Comparison of ENCODE assay signal across 1 cellular context in the genomic region with DNA sequence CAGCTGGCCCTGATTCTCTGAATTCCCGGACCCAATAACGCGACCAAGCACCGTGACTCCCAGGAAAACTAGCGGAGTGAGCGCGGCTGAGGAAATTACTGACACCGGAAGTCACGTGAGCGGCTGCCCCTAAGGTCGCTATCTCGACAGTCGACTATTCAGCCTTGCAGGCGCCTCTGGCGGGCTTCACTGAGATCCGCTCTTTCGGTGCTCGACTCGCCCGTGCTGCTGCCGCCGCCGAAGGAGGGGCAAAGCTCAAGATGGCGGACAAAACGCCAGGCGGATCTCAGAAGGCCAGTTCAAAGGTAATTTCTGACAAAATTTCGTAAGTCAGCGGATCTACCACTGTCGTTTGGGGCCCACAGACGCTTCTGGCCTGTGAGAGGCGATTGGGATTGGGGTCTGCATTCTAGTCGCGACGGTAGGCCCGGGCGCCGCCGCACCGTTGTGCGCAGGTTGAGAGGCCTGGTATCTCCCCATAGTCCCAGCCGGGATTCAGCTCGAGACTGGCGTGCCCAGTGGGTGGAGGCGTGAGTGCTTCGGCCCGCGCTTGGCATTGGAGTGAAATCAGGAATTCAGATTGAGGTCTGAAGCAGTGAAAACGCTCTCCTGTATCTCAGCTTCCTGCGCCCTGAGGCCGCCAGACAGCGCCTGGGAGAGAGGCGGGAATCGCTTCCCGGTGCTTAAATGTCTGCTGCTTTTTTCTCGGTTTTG.
TF ChIP-seq lines count a peak whose summit lies in the region.

A gene (plus strand): TSS at position 202 of the 714 bp plus-strand sequence. CDS start 59 bp downstream, at position 261.

TF ChIP-seq in K562, 482 proteins besides CTCF, POLR2A, EP300 and RAD21 (continued from another document and continues in another):
- TF ChIP-seq, protein P1, sequence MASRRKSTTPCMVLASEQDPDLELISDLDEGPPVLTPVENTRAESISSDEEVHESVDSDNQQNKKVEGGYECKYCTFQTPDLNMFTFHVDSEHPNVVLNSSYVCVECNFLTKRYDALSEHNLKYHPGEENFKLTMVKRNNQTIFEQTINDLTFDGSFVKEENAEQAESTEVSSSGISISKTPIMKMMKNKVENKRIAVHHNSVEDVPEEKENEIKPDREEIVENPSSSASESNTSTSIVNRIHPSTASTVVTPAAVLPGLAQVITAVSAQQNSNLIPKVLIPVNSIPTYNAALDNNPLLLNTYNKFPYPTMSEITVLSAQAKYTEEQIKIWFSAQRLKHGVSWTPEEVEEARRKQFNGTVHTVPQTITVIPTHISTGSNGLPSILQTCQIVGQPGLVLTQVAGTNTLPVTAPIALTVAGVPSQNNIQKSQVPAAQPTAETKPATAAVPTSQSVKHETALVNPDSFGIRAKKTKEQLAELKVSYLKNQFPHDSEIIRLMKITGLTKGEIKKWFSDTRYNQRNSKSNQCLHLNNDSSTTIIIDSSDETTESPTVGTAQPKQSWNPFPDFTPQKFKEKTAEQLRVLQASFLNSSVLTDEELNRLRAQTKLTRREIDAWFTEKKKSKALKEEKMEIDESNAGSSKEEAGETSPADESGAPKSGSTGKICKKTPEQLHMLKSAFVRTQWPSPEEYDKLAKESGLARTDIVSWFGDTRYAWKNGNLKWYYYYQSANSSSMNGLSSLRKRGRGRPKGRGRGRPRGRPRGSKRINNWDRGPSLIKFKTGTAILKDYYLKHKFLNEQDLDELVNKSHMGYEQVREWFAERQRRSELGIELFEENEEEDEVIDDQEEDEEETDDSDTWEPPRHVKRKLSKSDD (conservative IDR thresholded peaks at IDR 0.05; ENCODE audit: low read length): peak; percentile 86
- peak; percentile 81 for TF ChIP-seq GATAD2B (IDR thresholded peaks at IDR 0.05; ENCODE audit: borderline replicate concordance)
- TF ChIP-seq KLF6 (CRISPR knock-in tag; IDR thresholded peaks at IDR 0.05; ENCODE audit: borderline replicate concordance): peak; percentile 35; the same call in 1 of the 2 replicates
- TF ChIP-seq RBFOX2 (IDR thresholded peaks at IDR 0.05; ENCODE audit: low read depth, low read length): peak; percentile 95
- peak; percentile 67 for TF ChIP-seq TEAD4 (IDR thresholded peaks at IDR 0.05; ENCODE audit: low read length)
- 0 out of 2 replicates have a peak, but pooled peaks have one; percentile 64 for TF ChIP-seq TEAD4 (CRISPR knock-in tag; IDR thresholded peaks at IDR 0.05; ENCODE audit: borderline replicate concordance)
- TF ChIP-seq, protein P2, sequence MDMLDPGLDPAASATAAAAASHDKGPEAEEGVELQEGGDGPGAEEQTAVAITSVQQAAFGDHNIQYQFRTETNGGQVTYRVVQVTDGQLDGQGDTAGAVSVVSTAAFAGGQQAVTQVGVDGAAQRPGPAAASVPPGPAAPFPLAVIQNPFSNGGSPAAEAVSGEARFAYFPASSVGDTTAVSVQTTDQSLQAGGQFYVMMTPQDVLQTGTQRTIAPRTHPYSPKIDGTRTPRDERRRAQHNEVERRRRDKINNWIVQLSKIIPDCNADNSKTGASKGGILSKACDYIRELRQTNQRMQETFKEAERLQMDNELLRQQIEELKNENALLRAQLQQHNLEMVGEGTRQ (CRISPR knock-in tag; IDR thresholded peaks at IDR 0.05): peak; percentile 97
- TF ChIP-seq, protein P3, sequence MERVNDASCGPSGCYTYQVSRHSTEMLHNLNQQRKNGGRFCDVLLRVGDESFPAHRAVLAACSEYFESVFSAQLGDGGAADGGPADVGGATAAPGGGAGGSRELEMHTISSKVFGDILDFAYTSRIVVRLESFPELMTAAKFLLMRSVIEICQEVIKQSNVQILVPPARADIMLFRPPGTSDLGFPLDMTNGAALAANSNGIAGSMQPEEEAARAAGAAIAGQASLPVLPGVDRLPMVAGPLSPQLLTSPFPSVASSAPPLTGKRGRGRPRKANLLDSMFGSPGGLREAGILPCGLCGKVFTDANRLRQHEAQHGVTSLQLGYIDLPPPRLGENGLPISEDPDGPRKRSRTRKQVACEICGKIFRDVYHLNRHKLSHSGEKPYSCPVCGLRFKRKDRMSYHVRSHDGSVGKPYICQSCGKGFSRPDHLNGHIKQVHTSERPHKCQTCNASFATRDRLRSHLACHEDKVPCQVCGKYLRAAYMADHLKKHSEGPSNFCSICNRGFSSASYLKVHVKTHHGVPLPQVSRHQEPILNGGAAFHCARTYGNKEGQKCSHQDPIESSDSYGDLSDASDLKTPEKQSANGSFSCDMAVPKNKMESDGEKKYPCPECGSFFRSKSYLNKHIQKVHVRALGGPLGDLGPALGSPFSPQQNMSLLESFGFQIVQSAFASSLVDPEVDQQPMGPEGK (CRISPR knock-in tag; IDR thresholded peaks at IDR 0.05; ENCODE audit: borderline replicate concordance): no peak
- TF ChIP-seq ILK (tag; IDR thresholded peaks at IDR 0.05; ENCODE audit: borderline replicate concordance, low read depth): no peak
- TF ChIP-seq NUFIP1 (IDR thresholded peaks at IDR 0.05; ENCODE audit: partially characterized antibody): no peak
- no peak for TF ChIP-seq ZNF212 (CRISPR knock-in tag; IDR thresholded peaks at IDR 0.05)
- TF ChIP-seq, protein P4, sequence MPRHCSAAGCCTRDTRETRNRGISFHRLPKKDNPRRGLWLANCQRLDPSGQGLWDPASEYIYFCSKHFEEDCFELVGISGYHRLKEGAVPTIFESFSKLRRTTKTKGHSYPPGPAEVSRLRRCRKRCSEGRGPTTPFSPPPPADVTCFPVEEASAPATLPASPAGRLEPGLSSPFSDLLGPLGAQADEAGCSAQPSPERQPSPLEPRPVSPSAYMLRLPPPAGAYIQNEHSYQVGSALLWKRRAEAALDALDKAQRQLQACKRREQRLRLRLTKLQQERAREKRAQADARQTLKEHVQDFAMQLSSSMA (CRISPR knock-in tag; IDR thresholded peaks at IDR 0.05): no peak
- TF ChIP-seq XRCC4 (IDR thresholded peaks at IDR 0.05; ENCODE audit: extremely low read depth, insufficient read depth, insufficient read length): no peak
- peak in 1 of 2 experiments; percentile 77; a peak in 2 of 3 replicates for TF ChIP-seq CBX3 (IDR thresholded peaks at IDR 0.05; ENCODE audit: borderline replicate concordance in 1 of 2, low read length in 2 of 2)
- no peak for TF ChIP-seq ATF1 (CRISPR knock-in tag; IDR thresholded peaks at IDR 0.05)
- TF ChIP-seq ATF1 (tag; IDR thresholded peaks at IDR 0.05): peak; percentile 96
- TF ChIP-seq TAF9B (IDR thresholded peaks at IDR 0.05; ENCODE audit: partially characterized antibody): peak; percentile 93
- peak; percentile 63 to 69 for TF ChIP-seq TBL1XR1 (IDR thresholded peaks at IDR 0.05; ENCODE audit: low read length in 2 of 2)
- TF ChIP-seq, protein P5, sequence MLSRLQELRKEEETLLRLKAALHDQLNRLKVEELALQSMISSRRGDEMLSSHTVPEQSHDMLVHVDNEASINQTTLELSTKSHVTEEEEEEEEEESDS (CRISPR knock-in tag; IDR thresholded peaks at IDR 0.05): no peak
- TF ChIP-seq, protein P6, sequence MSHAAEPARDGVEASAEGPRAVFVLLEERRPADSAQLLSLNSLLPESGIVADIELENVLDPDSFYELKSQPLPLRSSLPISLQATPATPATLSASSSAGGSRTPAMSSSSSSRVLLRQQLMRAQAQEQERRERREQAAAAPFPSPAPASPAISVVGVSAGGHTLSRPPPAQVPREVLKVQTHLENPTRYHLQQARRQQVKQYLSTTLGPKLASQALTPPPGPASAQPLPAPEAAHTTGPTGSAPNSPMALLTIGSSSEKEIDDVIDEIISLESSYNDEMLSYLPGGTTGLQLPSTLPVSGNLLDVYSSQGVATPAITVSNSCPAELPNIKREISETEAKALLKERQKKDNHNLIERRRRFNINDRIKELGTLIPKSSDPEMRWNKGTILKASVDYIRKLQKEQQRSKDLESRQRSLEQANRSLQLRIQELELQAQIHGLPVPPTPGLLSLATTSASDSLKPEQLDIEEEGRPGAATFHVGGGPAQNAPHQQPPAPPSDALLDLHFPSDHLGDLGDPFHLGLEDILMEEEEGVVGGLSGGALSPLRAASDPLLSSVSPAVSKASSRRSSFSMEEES (CRISPR knock-in tag; IDR thresholded peaks at IDR 0.05): peak; percentile 99
- no peak for TF ChIP-seq ADNP (tag; IDR thresholded peaks at IDR 0.05)
- TF ChIP-seq, protein P7, sequence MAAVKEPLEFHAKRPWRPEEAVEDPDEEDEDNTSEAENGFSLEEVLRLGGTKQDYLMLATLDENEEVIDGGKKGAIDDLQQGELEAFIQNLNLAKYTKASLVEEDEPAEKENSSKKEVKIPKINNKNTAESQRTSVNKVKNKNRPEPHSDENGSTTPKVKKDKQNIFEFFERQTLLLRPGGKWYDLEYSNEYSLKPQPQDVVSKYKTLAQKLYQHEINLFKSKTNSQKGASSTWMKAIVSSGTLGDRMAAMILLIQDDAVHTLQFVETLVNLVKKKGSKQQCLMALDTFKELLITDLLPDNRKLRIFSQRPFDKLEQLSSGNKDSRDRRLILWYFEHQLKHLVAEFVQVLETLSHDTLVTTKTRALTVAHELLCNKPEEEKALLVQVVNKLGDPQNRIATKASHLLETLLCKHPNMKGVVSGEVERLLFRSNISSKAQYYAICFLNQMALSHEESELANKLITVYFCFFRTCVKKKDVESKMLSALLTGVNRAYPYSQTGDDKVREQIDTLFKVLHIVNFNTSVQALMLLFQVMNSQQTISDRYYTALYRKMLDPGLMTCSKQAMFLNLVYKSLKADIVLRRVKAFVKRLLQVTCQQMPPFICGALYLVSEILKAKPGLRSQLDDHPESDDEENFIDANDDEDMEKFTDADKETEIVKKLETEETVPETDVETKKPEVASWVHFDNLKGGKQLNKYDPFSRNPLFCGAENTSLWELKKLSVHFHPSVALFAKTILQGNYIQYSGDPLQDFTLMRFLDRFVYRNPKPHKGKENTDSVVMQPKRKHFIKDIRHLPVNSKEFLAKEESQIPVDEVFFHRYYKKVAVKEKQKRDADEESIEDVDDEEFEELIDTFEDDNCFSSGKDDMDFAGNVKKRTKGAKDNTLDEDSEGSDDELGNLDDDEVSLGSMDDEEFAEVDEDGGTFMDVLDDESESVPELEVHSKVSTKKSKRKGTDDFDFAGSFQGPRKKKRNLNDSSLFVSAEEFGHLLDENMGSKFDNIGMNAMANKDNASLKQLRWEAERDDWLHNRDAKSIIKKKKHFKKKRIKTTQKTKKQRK (IDR thresholded peaks at IDR 0.05; ENCODE audit: borderline replicate concordance, low read depth, low read length): 0 out of 2 replicates have a peak, but pooled peaks have one; percentile 59
- no peak for TF ChIP-seq ZNF778 (CRISPR knock-in tag; IDR thresholded peaks at IDR 0.05)
- peak; percentile 19; the same call in 1 of the 2 replicates for TF ChIP-seq FOXM1 (IDR thresholded peaks at IDR 0.05; ENCODE audit: low read depth)
- 0 out of 2 replicates have a peak, but pooled peaks have one; percentile 60 for TF ChIP-seq FOXM1 (CRISPR knock-in tag; IDR thresholded peaks at IDR 0.05; ENCODE audit: low read depth)
- peak; percentile 52; the same call in 1 of the 2 replicates for TF ChIP-seq ARID1B (IDR thresholded peaks at IDR 0.05)
- TF ChIP-seq, protein P8, sequence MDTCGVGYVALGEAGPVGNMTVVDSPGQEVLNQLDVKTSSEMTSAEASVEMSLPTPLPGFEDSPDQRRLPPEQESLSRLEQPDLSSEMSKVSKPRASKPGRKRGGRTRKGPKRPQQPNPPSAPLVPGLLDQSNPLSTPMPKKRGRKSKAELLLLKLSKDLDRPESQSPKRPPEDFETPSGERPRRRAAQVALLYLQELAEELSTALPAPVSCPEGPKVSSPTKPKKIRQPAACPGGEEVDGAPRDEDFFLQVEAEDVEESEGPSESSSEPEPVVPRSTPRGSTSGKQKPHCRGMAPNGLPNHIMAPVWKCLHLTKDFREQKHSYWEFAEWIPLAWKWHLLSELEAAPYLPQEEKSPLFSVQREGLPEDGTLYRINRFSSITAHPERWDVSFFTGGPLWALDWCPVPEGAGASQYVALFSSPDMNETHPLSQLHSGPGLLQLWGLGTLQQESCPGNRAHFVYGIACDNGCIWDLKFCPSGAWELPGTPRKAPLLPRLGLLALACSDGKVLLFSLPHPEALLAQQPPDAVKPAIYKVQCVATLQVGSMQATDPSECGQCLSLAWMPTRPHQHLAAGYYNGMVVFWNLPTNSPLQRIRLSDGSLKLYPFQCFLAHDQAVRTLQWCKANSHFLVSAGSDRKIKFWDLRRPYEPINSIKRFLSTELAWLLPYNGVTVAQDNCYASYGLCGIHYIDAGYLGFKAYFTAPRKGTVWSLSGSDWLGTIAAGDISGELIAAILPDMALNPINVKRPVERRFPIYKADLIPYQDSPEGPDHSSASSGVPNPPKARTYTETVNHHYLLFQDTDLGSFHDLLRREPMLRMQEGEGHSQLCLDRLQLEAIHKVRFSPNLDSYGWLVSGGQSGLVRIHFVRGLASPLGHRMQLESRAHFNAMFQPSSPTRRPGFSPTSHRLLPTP (IDR thresholded peaks at IDR 0.05; ENCODE audit: borderline replicate concordance, extremely low read depth, insufficient read length): no peak
- peak; percentile 93 for TF ChIP-seq POLR2G (IDR thresholded peaks at IDR 0.05; ENCODE audit: low read depth, low read length)
- TF ChIP-seq SMARCE1 (IDR thresholded peaks at IDR 0.05): 0 out of 2 replicates have a peak, but pooled peaks have one; percentile 31
- TF ChIP-seq, protein P9, sequence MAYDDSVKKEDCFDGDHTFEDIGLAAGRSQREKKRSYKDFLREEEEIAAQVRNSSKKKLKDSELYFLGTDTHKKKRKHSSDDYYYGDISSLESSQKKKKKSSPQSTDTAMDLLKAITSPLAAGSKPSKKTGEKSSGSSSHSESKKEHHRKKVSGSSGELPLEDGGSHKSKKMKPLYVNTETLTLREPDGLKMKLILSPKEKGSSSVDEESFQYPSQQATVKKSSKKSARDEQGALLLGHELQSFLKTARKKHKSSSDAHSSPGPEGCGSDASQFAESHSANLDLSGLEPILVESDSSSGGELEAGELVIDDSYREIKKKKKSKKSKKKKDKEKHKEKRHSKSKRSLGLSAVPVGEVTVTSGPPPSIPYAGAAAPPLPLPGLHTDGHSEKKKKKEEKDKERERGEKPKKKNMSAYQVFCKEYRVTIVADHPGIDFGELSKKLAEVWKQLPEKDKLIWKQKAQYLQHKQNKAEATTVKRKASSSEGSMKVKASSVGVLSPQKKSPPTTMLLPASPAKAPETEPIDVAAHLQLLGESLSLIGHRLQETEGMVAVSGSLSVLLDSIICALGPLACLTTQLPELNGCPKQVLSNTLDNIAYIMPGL (CRISPR knock-in tag; IDR thresholded peaks at IDR 0.05): peak; percentile 56
